ENCODE assay signal across 7 cellular contexts in the genomic region with DNA sequence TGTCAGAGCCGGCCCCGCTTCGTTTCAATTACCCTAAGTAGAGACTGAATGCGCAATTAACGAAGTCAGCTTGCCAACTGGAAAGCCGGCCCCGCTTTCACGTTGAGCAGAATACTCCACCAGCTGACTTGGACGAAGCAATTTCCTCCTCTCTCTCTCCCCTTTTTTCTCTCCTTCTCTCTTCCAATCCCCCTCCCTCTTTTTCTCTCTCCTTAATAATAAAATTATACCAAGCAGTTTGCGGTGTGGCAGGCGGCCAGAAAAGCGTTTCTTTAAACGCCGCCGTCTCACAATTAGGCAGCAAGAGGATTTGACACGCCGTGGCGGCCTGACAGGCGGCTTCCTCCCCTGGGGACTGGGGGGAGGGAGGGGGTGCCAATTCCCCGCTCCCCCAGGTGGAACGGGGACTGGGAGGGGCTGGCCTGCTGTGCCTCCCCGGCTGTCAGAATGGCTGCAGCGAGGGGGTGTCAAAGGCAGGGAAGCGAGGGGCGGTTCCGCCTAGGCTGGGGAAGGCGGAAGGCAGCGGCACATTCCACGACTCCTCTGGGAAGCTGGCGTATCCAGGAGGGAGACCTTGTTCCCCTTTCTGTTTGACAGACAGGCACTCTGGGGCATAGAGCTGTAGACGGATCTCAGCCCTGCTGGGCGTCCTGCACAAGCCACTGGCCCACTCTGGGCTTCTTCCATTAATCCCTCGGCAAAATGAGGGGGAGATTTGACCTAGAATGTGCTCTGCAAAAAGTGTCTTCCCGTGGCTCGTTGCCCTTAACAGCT. TPM values are rescaled to one million over a fixed set of nuclear protein-coding genes. Genes with fewer than 3 reads are reported as not detected.
DNase-seq lines count a peak whose midpoint lies in the region; ATAC-seq and TF ChIP-seq lines count a peak whose summit lies in the region.

No MANE protein-coding gene starts in this region.

- TF ChIP-seq CTCF in heart left ventricle (IDR thresholded peaks at IDR 0.05) (no peak), parathyroid adenoma (IDR thresholded peaks at IDR 0.05) (no peak)

- H3K4me2 ChIP-seq in parathyroid adenoma (ENCODE audit: low read length): peak overlapping the region; percentile 94

- H3K4me1 ChIP-seq in heart left ventricle: peaks cover 7 to 76% (median 53%) of the 10 kb centered on the region in 12 donors
- H3K4me1 ChIP-seq in parathyroid adenoma: peaks cover 30% of the 10 kb centered on the region

- peak overlapping the region; percentile 88 for H3K27ac Mint-ChIP-seq in activated naive CD4-positive, alpha-beta T cell treated with anti-CD3 and anti-CD28 coated beads, Interleukin-2, amount 50 U/mL, for 24 hours

- peaks cover 25% of the 10 kb centered on the region for H3K4me1 Mint-ChIP-seq in activated naive CD4-positive, alpha-beta T cell treated with anti-CD3 and anti-CD28 coated beads, Interleukin-2, amount 50 U/mL, for 24 hours

- ATAC-seq in heart left ventricle: peak in 3 of 4 donors; percentile 3 to 38 (median 6)
- ATAC-seq in HG03439 (IDR thresholded peaks at IDR 0.05; ENCODE audit: unreplicated experiment): no peak
- no peak for ATAC-seq in left lobe of liver

- H3K27ac ChIP-seq in heart left ventricle (peak overlapping the region; percentile 80 to 98 (median 92)), parathyroid adenoma (peak overlapping the region; percentile 86)

- no peaks in the 10 kb centered on the region for H3K36me3 Mint-ChIP-seq in activated naive CD4-positive, alpha-beta T cell treated with anti-CD3 and anti-CD28 coated beads, Interleukin-2, amount 50 U/mL, for 24 hours

- H2AFZ ChIP-seq in parathyroid adenoma: peak overlapping the region; percentile 20

- no peaks in the 10 kb centered on the region for H3K27me3 Mint-ChIP-seq in activated naive CD4-positive, alpha-beta T cell treated with anti-CD3 and anti-CD28 coated beads, Interleukin-2, amount 50 U/mL, for 24 hours

- no peak for TF ChIP-seq POLR2A in heart left ventricle (IDR thresholded peaks at IDR 0.05)

- H3K27me3 ChIP-seq in heart left ventricle (peaks cover 0 to 15% (median 0%) of the 10 kb centered on the region in 9 donors), parathyroid adenoma (ENCODE audit: control insufficient read depth, insufficient read depth, low read length) (no peaks in the 10 kb centered on the region)

- H3K4me3 ChIP-seq in heart left ventricle: peak overlapping the region; percentile 40 to 73 (median 62)
- peak overlapping the region; percentile 59 for H3K4me3 ChIP-seq in parathyroid adenoma (ENCODE audit: low read depth, low read length)

- peak overlapping the region; percentile 87 for H3K4me3 Mint-ChIP-seq in activated naive CD4-positive, alpha-beta T cell treated with anti-CD3 and anti-CD28 coated beads, Interleukin-2, amount 50 U/mL, for 24 hours

- H3K36me3 ChIP-seq in heart left ventricle: no peaks in the 10 kb centered on the region
- no peaks in the 10 kb centered on the region for H3K36me3 ChIP-seq in parathyroid adenoma (ENCODE audit: control insufficient read depth, insufficient read depth, low read length)

- H3K79me2 ChIP-seq in parathyroid adenoma: peaks cover 47% of the 10 kb centered on the region

- H3K9me3 ChIP-seq in heart left ventricle (no peaks in the 10 kb centered on the region), parathyroid adenoma (ENCODE audit: control insufficient read depth, low read length) (no peaks in the 10 kb centered on the region)

- no peaks in the 10 kb centered on the region for H3K9me3 Mint-ChIP-seq in activated naive CD4-positive, alpha-beta T cell treated with anti-CD3 and anti-CD28 coated beads, Interleukin-2, amount 50 U/mL, for 24 hours

- DNase-seq in GM19238 (ENCODE audit: insufficient read length, low spot score) (peak; percentile 60), NCI-H1694 (lab: John Stamatoyannopoulos, UW) (peak; percentile 94), heart left ventricle (peak; percentile 66 to 82 (median 72)), left lobe of liver (ENCODE audit: low spot score) (no peak)

- intact Hi-C loops in heart left ventricle (cut with DNase I): loop anchor here in 6 of 10 donors (2.0 to 10.0 kb wide), 8 partner anchors 31 to 103 kb away; a partner anchor contains a TSS

- no peak overlapping the region for H3K9ac ChIP-seq in parathyroid adenoma

- WGBS in heart left ventricle, 4 donors: 3 to 8% (median 5%) methylated on average over 34 to 35 of the region's 35 CpGs

RNA-seq across cellular contexts. Expression of a gene that starts 52.8 kb away (rescaled TPM):
- total RNA-seq in heart left ventricle (10 to 100 TPM; 12.8 to 55.2 (median 17.8) TPM), left lobe of liver (220 TPM)
- polyA plus RNA-seq in heart left ventricle: 10 to 100 TPM; 22.1 to 41.0 TPM

Comparison
In these comparisons a context has a peak if more than half of its experiments do, and no peak if none do; other contexts are left out.
1. ATAC-seq: peak in heart left ventricle (3 of 4); none in HG03439 (single experiment) and left lobe of liver (single experiment).